Comparison of ENCODE assay signal across 31 cellular contexts in genomic region chr4:37224832-37225231, GRCh38. TPM values are rescaled to one million over a fixed set of nuclear protein-coding genes. Genes with fewer than 3 reads are reported as not detected.
"Had no signal": no experiment of that assay in that cellular context is flagged by ENCODE, and none has a peak within 500 bp of the region (broad histone marks: within the 10 kb centered on the region; RNA-seq: fewer than 3 reads in every experiment).

No MANE protein-coding gene starts in this region.

- H3K27ac ChIP-seq: heart left ventricle, pancreas, prostate gland, testis, thyroid gland, transverse colon, upper lobe of left lung, vagina had no signal

- H3K36me3 Mint-ChIP-seq: immature natural killer cell; memory B cell; naive thymus-derived CD4-positive, alpha-beta T cell; natural killer cell treated with Interleukin-12 subunit alpha and Interleukin-12 subunit beta and Interleukin-15 and Interleukin-18, amount 100 ng/mL, for 72 hours; stimulated activated memory B cell treated with anti-CD40 and anti-IgM and Interleukin-4, amounts not matched to agents 10 μg/mL and 1 μg/mL and 100 μg/mL, for 72 hours had no signal

- H3K36me3 ChIP-seq: heart left ventricle, pancreas, prostate gland, thyroid gland, transverse colon, upper lobe of left lung, vagina had no signal

- H3K27me3 ChIP-seq: heart left ventricle, pancreas, testis, thyroid gland, transverse colon, upper lobe of left lung, vagina had no signal

- H3K9me3 ChIP-seq: heart left ventricle, mucosa of descending colon, pancreas, prostate gland, testis, thyroid gland, transverse colon, upper lobe of left lung, vagina had no signal

- H3K4me3 ChIP-seq: heart left ventricle, mucosa of descending colon, pancreas, prostate gland, smooth muscle cell, testis, thyroid gland, transverse colon, upper lobe of left lung, vagina had no signal

- H3K4me1 Mint-ChIP-seq: immature natural killer cell; memory B cell; naive thymus-derived CD4-positive, alpha-beta T cell; stimulated activated memory B cell treated with anti-CD40 and anti-IgM and Interleukin-4, amounts not matched to agents 10 μg/mL and 1 μg/mL and 100 μg/mL, for 72 hours; stimulated activated naive CD8-positive, alpha-beta T cell treated with anti-CD3 and anti-CD28 coated beads, Interleukin-15, amount 100 ng/mL, for 72 hours had no signal

- H3K27ac Mint-ChIP-seq: immature natural killer cell; memory B cell; naive thymus-derived CD4-positive, alpha-beta T cell; natural killer cell treated with Interleukin-12 subunit alpha and Interleukin-12 subunit beta and Interleukin-15 and Interleukin-18, amount 100 ng/mL, for 72 hours; stimulated activated memory B cell treated with anti-CD40 and anti-IgM and Interleukin-4, amounts not matched to agents 10 μg/mL and 1 μg/mL and 100 μg/mL, for 72 hours had no signal

- H3K9me3 Mint-ChIP-seq: natural killer cell treated with Interleukin-12 subunit alpha and Interleukin-12 subunit beta and Interleukin-15 and Interleukin-18, amount 100 ng/mL, for 72 hours; stimulated activated memory B cell treated with anti-CD40 and anti-IgM and Interleukin-4, amounts not matched to agents 10 μg/mL and 1 μg/mL and 100 μg/mL, for 72 hours; stimulated activated naive CD8-positive, alpha-beta T cell treated with anti-CD3 and anti-CD28 coated beads, Interleukin-15, amount 100 ng/mL, for 72 hours had no signal

- ATAC-seq: heart left ventricle; mucosa of descending colon; naive thymus-derived CD4-positive, alpha-beta T cell; natural killer cell treated with Interleukin-12 subunit alpha and Interleukin-12 subunit beta and Interleukin-15 and Interleukin-18, amount 100 ng/mL, for 72 hours; stimulated activated memory B cell treated with anti-CD40 and anti-IgM and Interleukin-4, amounts not matched to agents 10 μg/mL and 1 μg/mL and 100 μg/mL, for 72 hours; stimulated activated naive CD8-positive, alpha-beta T cell treated with anti-CD3 and anti-CD28 coated beads, Interleukin-15, amount 100 ng/mL, for 72 hours had no signal

- H3K27me3 Mint-ChIP-seq: natural killer cell treated with Interleukin-12 subunit alpha and Interleukin-12 subunit beta and Interleukin-15 and Interleukin-18, amount 100 ng/mL, for 72 hours; stimulated activated memory B cell treated with anti-CD40 and anti-IgM and Interleukin-4, amounts not matched to agents 10 μg/mL and 1 μg/mL and 100 μg/mL, for 72 hours; stimulated activated naive CD8-positive, alpha-beta T cell treated with anti-CD3 and anti-CD28 coated beads, Interleukin-15, amount 100 ng/mL, for 72 hours had no signal

- H3K4me1 ChIP-seq: heart left ventricle, pancreas, prostate gland, testis, thyroid gland, transverse colon, upper lobe of left lung, vagina had no signal

- H3K4me3 Mint-ChIP-seq: immature natural killer cell; memory B cell; naive thymus-derived CD4-positive, alpha-beta T cell; natural killer cell treated with Interleukin-12 subunit alpha and Interleukin-12 subunit beta and Interleukin-15 and Interleukin-18, amount 100 ng/mL, for 72 hours; stimulated activated memory B cell treated with anti-CD40 and anti-IgM and Interleukin-4, amounts not matched to agents 10 μg/mL and 1 μg/mL and 100 μg/mL, for 72 hours; stimulated activated naive CD8-positive, alpha-beta T cell treated with anti-CD3 and anti-CD28 coated beads, Interleukin-15, amount 100 ng/mL, for 72 hours had no signal

- DNase-seq: heart left ventricle; hypothalamus; immature natural killer cell; kidney; midbrain; mucosa of descending colon; naive thymus-derived CD4-positive, alpha-beta T cell; pancreas; posterior cingulate gyrus; retina; right cardiac atrium; stimulated activated CD4-positive, alpha-beta T cell treated with anti-CD3 and anti-CD28 coated beads, Interleukin-1b, Interleukin-23, amount 100 ng/mL, for 48 hours; stimulated activated CD4-positive, alpha-beta T cell treated with anti-CD3 and anti-CD28 coated beads, Interleukin-2, amount 100 ng/mL, for 48 hours; stimulated activated CD4-positive, alpha-beta T cell treated with anti-CD3 and anti-CD28 coated beads, Interleukin-4, amount 100 ng/mL, for 4 hours; stimulated activated CD8-positive, alpha-beta memory T cell treated with anti-CD3 and anti-CD28 coated beads, Interleukin-4, amount 100 ng/mL, for 48 hours; stimulated activated naive CD4-positive, alpha-beta T cell treated with Interleukin-2 at 50 U/mL for 16 hours; stimulated activated naive CD8-positive, alpha-beta T cell treated with anti-CD3 and anti-CD28 coated beads, Interleukin-15, amount 100 ng/mL, for 72 hours; testis; thyroid gland; transverse colon; upper lobe of left lung had no signal

RNA-seq across cellular contexts. Expression of gene NWD2, which starts 19.7 kb away (rescaled TPM):
- total RNA-seq: kidney; lung microvascular endothelial cell; myocyte; naive thymus-derived CD4-positive, alpha-beta T cell; natural killer cell treated with Interleukin-12 subunit alpha and Interleukin-12 subunit beta and Interleukin-15 and Interleukin-18, amount 100 ng/mL, for 72 hours; osteoblast; skeletal muscle tissue; smooth muscle cell; upper lobe of left lung had no signal
- polyA plus RNA-seq: immature natural killer cell; naive thymus-derived CD4-positive, alpha-beta T cell; smooth muscle cell had no signal
